ENCODE assay signal across 8 cellular contexts in the genomic region with DNA sequence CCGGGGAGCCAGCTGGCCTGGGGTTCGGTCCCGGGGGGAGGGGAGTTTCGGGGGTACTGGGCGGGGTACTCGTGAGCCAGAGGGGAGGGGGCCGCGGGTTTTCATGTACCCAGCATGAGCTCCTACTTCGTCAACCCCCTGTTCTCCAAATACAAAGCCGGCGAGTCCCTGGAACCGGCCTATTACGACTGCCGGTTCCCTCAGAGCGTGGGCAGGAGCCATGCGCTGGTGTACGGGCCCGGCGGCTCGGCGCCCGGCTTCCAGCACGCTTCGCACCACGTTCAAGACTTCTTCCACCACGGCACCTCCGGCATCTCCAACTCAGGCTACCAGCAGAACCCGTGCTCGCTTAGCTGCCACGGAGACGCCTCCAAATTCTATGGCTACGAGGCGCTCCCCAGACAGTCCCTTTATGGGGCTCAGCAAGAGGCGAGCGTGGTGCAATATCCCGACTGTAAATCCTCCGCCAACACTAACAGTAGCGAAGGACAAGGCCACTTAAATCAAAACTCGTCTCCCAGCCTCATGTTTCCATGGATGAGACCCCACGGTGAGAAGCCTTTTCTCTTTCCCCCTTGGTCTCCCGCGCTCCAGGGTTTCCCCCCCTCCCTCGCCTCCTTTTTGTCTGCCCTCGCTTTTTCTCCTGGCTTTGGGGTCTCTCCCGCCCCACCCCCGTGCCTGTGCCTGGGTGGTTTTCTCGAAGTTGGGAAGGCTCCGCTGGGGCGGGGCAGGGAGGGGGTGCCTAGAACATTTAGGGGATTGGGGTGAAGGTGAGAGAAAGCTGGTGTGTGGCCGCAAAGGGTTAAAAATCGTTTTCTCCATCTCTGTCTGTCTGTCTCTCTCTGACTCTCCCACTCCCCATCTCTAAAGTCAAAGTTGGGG. TPM values are rescaled to one million over a fixed set of nuclear protein-coding genes. Genes with fewer than 3 reads are reported as not detected.
DNase-seq lines count a peak whose midpoint lies in the region; ATAC-seq and TF ChIP-seq lines count a peak whose summit lies in the region.

No MANE protein-coding gene starts in this region.

- TF ChIP-seq POLR2A in erythroblast (IDR thresholded peaks at IDR 0.05; ENCODE audit: low read length): no peak

- no peak for ATAC-seq in stimulated activated naive B cell treated with anti-CD40 and anti-IgM and Interleukin-4, amounts not matched to agents 10 μg/mL and 1 μg/mL and 100 μg/mL, for 72 hours (replicated peaks)
- ATAC-seq in GM18519 (IDR thresholded peaks at IDR 0.05; ENCODE audit: low FRiP score, unreplicated experiment) (no peak), GM21723 (IDR thresholded peaks at IDR 0.05; ENCODE audit: unreplicated experiment) (no peak)

- peak overlapping the region; percentile 63 for H3K4me3 ChIP-seq in fibroblast of villous mesenchyme (ENCODE audit: low read depth, low read length)

- DNase-seq in NCI-H2171 treated with DMSO at 0.1 percent for 48 hours (lab: John Stamatoyannopoulos, UW): peak; percentile 32
- no peak for DNase-seq in NCI-H2171 (lab: John Stamatoyannopoulos, UW)
- DNase-seq in T-helper 2 cell treated with Interferon-gamma antibody and Interleukin-4, amounts not matched to agents 5 μg/mL and 100 μg/mL, for 36 hours (ENCODE audit: low spot score): no peak
- peak; percentile 68 for DNase-seq in fibroblast of villous mesenchyme (ENCODE audit: low read depth)
- no peak for DNase-seq in stimulated activated naive B cell treated with anti-CD40 and anti-IgM and Interleukin-4, amounts not matched to agents 10 μg/mL and 1 μg/mL and 100 μg/mL, for 72 hours
- no peak for DNase-seq in erythroblast (lab: John Stamatoyannopoulos, UW)

- H3K9me3 Mint-ChIP-seq in T-helper 2 cell treated with Interferon-gamma antibody and Interleukin-4, amounts not matched to agents 5 μg/mL and 100 μg/mL, for 36 hours: no peaks in the 10 kb centered on the region
- H3K9me3 Mint-ChIP-seq in stimulated activated naive B cell treated with anti-CD40 and anti-IgM and Interleukin-4, amounts not matched to agents 10 μg/mL and 1 μg/mL and 100 μg/mL, for 72 hours: no peaks in the 10 kb centered on the region

- no peak overlapping the region for H3K27ac Mint-ChIP-seq in T-helper 2 cell treated with Interferon-gamma antibody and Interleukin-4, amounts not matched to agents 5 μg/mL and 100 μg/mL, for 36 hours
- peak overlapping the region; percentile 88 for H3K27ac Mint-ChIP-seq in stimulated activated naive B cell treated with anti-CD40 and anti-IgM and Interleukin-4, amounts not matched to agents 10 μg/mL and 1 μg/mL and 100 μg/mL, for 72 hours

- no peak for TF ChIP-seq CTCF in fibroblast of villous mesenchyme (IDR thresholded peaks at IDR 0.05; ENCODE audit: insufficient read depth, low read depth, low read length)

- peaks cover 96% of the 10 kb centered on the region for H3K27me3 Mint-ChIP-seq in T-helper 2 cell treated with Interferon-gamma antibody and Interleukin-4, amounts not matched to agents 5 μg/mL and 100 μg/mL, for 36 hours (ENCODE audit: low read depth)
- peaks cover 95 to 100% of the 10 kb centered on the region in 2 donors for H3K27me3 Mint-ChIP-seq in stimulated activated naive B cell treated with anti-CD40 and anti-IgM and Interleukin-4, amounts not matched to agents 10 μg/mL and 1 μg/mL and 100 μg/mL, for 72 hours

- H3K4me3 Mint-ChIP-seq in T-helper 2 cell treated with Interferon-gamma antibody and Interleukin-4, amounts not matched to agents 5 μg/mL and 100 μg/mL, for 36 hours: peak overlapping the region; percentile 8
- peak overlapping the region; percentile 71 to 73 for H3K4me3 Mint-ChIP-seq in stimulated activated naive B cell treated with anti-CD40 and anti-IgM and Interleukin-4, amounts not matched to agents 10 μg/mL and 1 μg/mL and 100 μg/mL, for 72 hours

- no peaks in the 10 kb centered on the region for H3K36me3 Mint-ChIP-seq in T-helper 2 cell treated with Interferon-gamma antibody and Interleukin-4, amounts not matched to agents 5 μg/mL and 100 μg/mL, for 36 hours (ENCODE audit: low read depth)
- no peaks in the 10 kb centered on the region for H3K36me3 Mint-ChIP-seq in stimulated activated naive B cell treated with anti-CD40 and anti-IgM and Interleukin-4, amounts not matched to agents 10 μg/mL and 1 μg/mL and 100 μg/mL, for 72 hours

- H3K4me1 Mint-ChIP-seq in T-helper 2 cell treated with Interferon-gamma antibody and Interleukin-4, amounts not matched to agents 5 μg/mL and 100 μg/mL, for 36 hours (ENCODE audit: low read depth): peaks cover 13% of the 10 kb centered on the region
- H3K4me1 Mint-ChIP-seq in stimulated activated naive B cell treated with anti-CD40 and anti-IgM and Interleukin-4, amounts not matched to agents 10 μg/mL and 1 μg/mL and 100 μg/mL, for 72 hours: peaks cover 25 to 51% of the 10 kb centered on the region in 2 donors

RNA-seq across cellular contexts. Expression of a gene that starts 0.6 kb away (rescaled TPM):
- total RNA-seq in fibroblast of villous mesenchyme: 0.86 and 2.6 TPM in 2 replicates

RNA-seq across cellular contexts. Expression of a gene that starts 9.5 kb away (rescaled TPM):
- 0.86 and 7.4 TPM in 2 replicates for total RNA-seq in fibroblast of villous mesenchyme

RNA-seq across cellular contexts. Expression of a gene that starts 18.8 kb away (rescaled TPM):
- total RNA-seq in fibroblast of villous mesenchyme: 1.6 and 1.7 TPM in 2 replicates

RNA-seq across cellular contexts. Expression of a gene that starts 23.4 kb away (rescaled TPM):
- 0.43 and 1.3 TPM in 2 replicates for total RNA-seq in fibroblast of villous mesenchyme

RNA-seq across cellular contexts. Expression of a gene that starts 24.5 kb away (rescaled TPM):
- total RNA-seq in fibroblast of villous mesenchyme: 0.43 and 5.2 TPM in 2 replicates

Comparison
In these comparisons a context has a peak if more than half of its experiments do, and no peak if none do; other contexts are left out.
1. DNase-seq: peak in NCI-H2171 treated with DMSO at 0.1 percent for 48 hours (single experiment) and fibroblast of villous mesenchyme (single experiment); none in NCI-H2171 (single experiment), T-helper 2 cell treated with Interferon-gamma antibody and Interleukin-4, amounts not matched to agents 5 μg/mL and 100 μg/mL, for 36 hours (single experiment), stimulated activated naive B cell treated with anti-CD40 and anti-IgM and Interleukin-4, amounts not matched to agents 10 μg/mL and 1 μg/mL and 100 μg/mL, for 72 hours (single experiment) and erythroblast (0 of 2).